Comparison of ENCODE assay signal across 15 cellular contexts in genomic region chr4:37876156-37876555, GRCh38.
"Had no signal": no experiment of that assay in that cellular context is flagged by ENCODE, and none has a peak within 500 bp of the region (broad histone marks: within the 10 kb centered on the region; RNA-seq: fewer than 3 reads in every experiment).

No MANE protein-coding gene starts in this region.

- H3K27me3 ChIP-seq: gastrocnemius medialis, heart right ventricle, neutrophil, testis had no signal

- ATAC-seq: activated T-helper 17 cell treated with anti-CD3 and anti-CD28 coated beads, Interleukin-2, amount 50 U/mL, for 72 hours; gastrocnemius medialis; naive thymus-derived CD8-positive, alpha-beta T cell; stimulated activated naive CD8-positive, alpha-beta T cell treated with anti-CD3 and anti-CD28 coated beads, Interleukin-15, amount 100 ng/mL, for 72 hours had no signal

- H3K4me3 ChIP-seq: gastrocnemius medialis, heart right ventricle, testis had no signal

- H3K27ac ChIP-seq: neutrophil, testis, VCaP had no signal

- H3K36me3 ChIP-seq: gastrocnemius medialis had no signal

- H3K9me3 ChIP-seq: gastrocnemius medialis, heart right ventricle, neutrophil, testis had no signal

- DNase-seq: activated CD4-positive, alpha-beta T cell treated with anti-CD3 and anti-CD28 coated beads for 1 hour; activated CD4-positive, alpha-beta T cell treated with anti-CD3 and anti-CD28 coated beads, Interleukin-2, amount 50 U/mL, for 48 hours; activated naive CD4-positive, alpha-beta T cell treated with Interleukin-2 at 50 U/mL for 16 hours; aorta; effector memory CD4-positive, alpha-beta T cell; gastrocnemius medialis; heart right ventricle; islet precursor cell; mammary epithelial cell; naive thymus-derived CD8-positive, alpha-beta T cell; stimulated activated naive CD8-positive, alpha-beta T cell treated with anti-CD3 and anti-CD28 coated beads, Interleukin-15, amount 100 ng/mL, for 72 hours; testis had no signal

- H3K4me1 ChIP-seq: testis had no signal
